Comparison of ENCODE assay signal across 17 cellular contexts in genomic region chr3:182862159-182862860, GRCh38.
"Had no signal": no experiment of that assay in that cellular context is flagged by ENCODE, and none has a peak within 500 bp of the region (broad histone marks: within the 10 kb centered on the region; RNA-seq: fewer than 3 reads in every experiment).

No MANE protein-coding gene starts in this region.

- H3K4me1 ChIP-seq: left lung, SJCRH30, suprapubic skin had no signal

- DNase-seq: activated T-cell treated with anti-CD3 and anti-CD28 coated beads, Interleukin-2, amount 50 U/mL, for 4 hours; amniotic stem cell; islet precursor cell; left lung; mammary epithelial cell; naive B cell; retina; SJCRH30; stimulated activated naive B cell treated with anti-CD40 and anti-IgM and Interleukin-4, amounts not matched to agents 10 μg/mL and 1 μg/mL and 100 μg/mL, for 72 hours; SW 1271; T-helper 9 cell; trophoblast cell had no signal

- H3K27ac Mint-ChIP-seq: stimulated activated naive B cell treated with anti-CD40 and anti-IgM and Interleukin-4, amounts not matched to agents 10 μg/mL and 1 μg/mL and 100 μg/mL, for 72 hours had no signal

- H3K9me3 ChIP-seq: left lung, neutrophil, SJCRH30, suprapubic skin had no signal

- H3K9me3 Mint-ChIP-seq: activated T-cell treated with anti-CD3 and anti-CD28 coated beads, Interleukin-2, amount 50 U/mL, for 4 hours; naive B cell; stimulated activated naive B cell treated with anti-CD40 and anti-IgM and Interleukin-4, amounts not matched to agents 10 μg/mL and 1 μg/mL and 100 μg/mL, for 72 hours had no signal

- H3K27me3 Mint-ChIP-seq: naive B cell; stimulated activated naive B cell treated with anti-CD40 and anti-IgM and Interleukin-4, amounts not matched to agents 10 μg/mL and 1 μg/mL and 100 μg/mL, for 72 hours had no signal

- H3K27ac ChIP-seq: left lung, neutrophil, SJCRH30, suprapubic skin had no signal

- H3K4me3 ChIP-seq: left lung, SJCRH30, suprapubic skin had no signal

- ATAC-seq: activated CD4-positive, CD25-positive, alpha-beta regulatory T cell treated with anti-CD3 and anti-CD28 coated beads, Interleukin-2, amount 50 U/mL, for 24 hours; activated T-cell treated with anti-CD3 and anti-CD28 coated beads, Interleukin-2, amount 50 U/mL, for 4 hours; esophagus mucosa; left lung; stimulated activated naive B cell treated with anti-CD40 and anti-IgM and Interleukin-4, amounts not matched to agents 10 μg/mL and 1 μg/mL and 100 μg/mL, for 72 hours had no signal

- H3K27me3 ChIP-seq: left lung, neutrophil, SJCRH30, suprapubic skin had no signal

- H3K4me3 Mint-ChIP-seq: activated T-cell treated with anti-CD3 and anti-CD28 coated beads, Interleukin-2, amount 50 U/mL, for 4 hours; naive B cell; stimulated activated naive B cell treated with anti-CD40 and anti-IgM and Interleukin-4, amounts not matched to agents 10 μg/mL and 1 μg/mL and 100 μg/mL, for 72 hours had no signal

- H3K4me1 Mint-ChIP-seq: naive B cell had no signal

- FAIRE-seq: colon had no signal
